Comparison of ENCODE assay signal across 9 cellular contexts in the genomic region with DNA sequence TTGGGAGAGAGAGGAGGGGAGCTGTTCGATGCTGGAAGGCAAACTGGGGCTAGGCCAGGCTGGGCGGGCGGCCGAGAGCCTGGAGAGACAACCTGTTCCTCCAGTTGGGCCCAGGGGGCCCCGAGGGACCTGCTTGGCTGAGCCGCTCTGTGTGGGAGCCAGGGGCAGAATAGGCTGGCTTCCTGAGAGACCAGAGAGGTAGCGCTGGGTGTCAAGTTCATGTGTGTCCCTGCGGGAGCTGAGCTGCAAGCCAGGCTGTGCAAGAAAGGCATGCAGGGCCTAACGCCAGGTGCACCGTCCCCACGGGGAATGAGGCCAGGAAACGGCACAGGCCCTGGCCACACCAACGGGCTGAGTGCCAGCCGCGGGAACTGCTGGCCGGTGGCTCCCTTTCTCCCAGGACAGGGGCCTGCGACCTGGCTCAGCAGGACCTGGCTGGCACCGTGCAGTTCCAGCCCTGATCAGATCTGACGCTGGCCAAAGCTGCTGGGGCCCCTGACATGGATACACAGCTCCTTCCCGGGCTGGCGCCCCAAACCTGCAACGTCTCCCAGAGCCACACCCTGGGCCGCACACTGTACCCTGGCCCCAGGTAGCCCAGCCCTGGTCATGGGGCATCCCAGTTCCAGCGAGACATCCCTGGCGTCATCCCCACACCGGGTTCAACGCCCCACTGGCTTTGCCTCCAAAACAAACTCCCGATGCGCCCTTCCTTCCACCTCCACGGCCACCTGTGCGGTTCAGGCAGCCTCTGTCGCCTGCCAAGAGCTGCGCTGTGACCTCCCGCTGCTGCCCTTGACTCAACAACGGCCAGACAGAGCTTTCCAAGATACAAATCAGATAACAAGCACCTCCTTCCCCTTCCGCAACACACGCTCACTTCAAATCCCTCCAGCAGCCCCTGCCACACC.
A peak's percentile ranks its signal among the peaks of the same experiment; 100 is the strongest.
DNase-seq lines count a peak whose midpoint lies in the region; ATAC-seq and TF ChIP-seq lines count a peak whose summit lies in the region.
"Had no signal": no experiment of that assay in that cellular context is flagged by ENCODE, and none has a peak within 500 bp of the region (broad histone marks: within the 10 kb centered on the region; RNA-seq: fewer than 3 reads in every experiment).

No MANE protein-coding gene starts in this region.

- ATAC-seq in GM21786 (IDR thresholded peaks at IDR 0.05; ENCODE audit: unreplicated experiment) (no peak), GM19455 (IDR thresholded peaks at IDR 0.05; ENCODE audit: unreplicated experiment) (no peak)

- H3K4me3 ChIP-seq in cardiac fibroblast (replicated peaks in 1 of 2; ENCODE audit: low read depth in 2 of 2, low read length in 2 of 2) (no peak overlapping the region), urinary bladder (ENCODE audit: low read depth, low read length) (no peak overlapping the region)

- peaks cover 2% of the 10 kb centered on the region for H3K4me1 ChIP-seq in urinary bladder (ENCODE audit: insufficient read depth)

- peak overlapping the region; percentile 28 for H3K27ac ChIP-seq in urinary bladder (ENCODE audit: low read depth)

- WGBS in urinary bladder = 45% methylated on average over 37 of the region's 37 CpGs

- H3K36me3 ChIP-seq in urinary bladder (ENCODE audit: insufficient read depth) = peaks cover 3% of the 10 kb centered on the region

- peak; percentile 23 for DNase-seq in NCI-H748 (lab: John Stamatoyannopoulos, UW; ENCODE audit: unreplicated experiment)
- no peak for DNase-seq in NCI-H748 treated with DMSO at 0.1 percent for 48 hours (lab: John Stamatoyannopoulos, UW)
- DNase-seq in cardiac fibroblast (ENCODE audit: low read depth in 2 of 2) = peak; percentile 62 to 86
- peak; percentile 95 for DNase-seq in mesenteric fat pad (ENCODE audit: low spot score)
- DNase-seq in NCI-H774 (lab: John Stamatoyannopoulos, UW) = no peak
- DNase-seq: activated B cell treated with CpG ODN at 0.5 μM for 24 hours had no signal

- no peak for TF ChIP-seq CTCF in cardiac fibroblast (IDR thresholded peaks at IDR 0.05; ENCODE audit: low read depth, low read length)

Comparison
In these comparisons a context has a peak if more than half of its experiments do, and no peak if none do; other contexts are left out.
1. DNase-seq: peak in NCI-H748 (single experiment), cardiac fibroblast (2 of 2) and mesenteric fat pad (single experiment); none in NCI-H748 treated with DMSO at 0.1 percent for 48 hours (single experiment) and NCI-H774 (single experiment).